20 cellular contexts compared by ENCODE assay signal in the genomic region with DNA sequence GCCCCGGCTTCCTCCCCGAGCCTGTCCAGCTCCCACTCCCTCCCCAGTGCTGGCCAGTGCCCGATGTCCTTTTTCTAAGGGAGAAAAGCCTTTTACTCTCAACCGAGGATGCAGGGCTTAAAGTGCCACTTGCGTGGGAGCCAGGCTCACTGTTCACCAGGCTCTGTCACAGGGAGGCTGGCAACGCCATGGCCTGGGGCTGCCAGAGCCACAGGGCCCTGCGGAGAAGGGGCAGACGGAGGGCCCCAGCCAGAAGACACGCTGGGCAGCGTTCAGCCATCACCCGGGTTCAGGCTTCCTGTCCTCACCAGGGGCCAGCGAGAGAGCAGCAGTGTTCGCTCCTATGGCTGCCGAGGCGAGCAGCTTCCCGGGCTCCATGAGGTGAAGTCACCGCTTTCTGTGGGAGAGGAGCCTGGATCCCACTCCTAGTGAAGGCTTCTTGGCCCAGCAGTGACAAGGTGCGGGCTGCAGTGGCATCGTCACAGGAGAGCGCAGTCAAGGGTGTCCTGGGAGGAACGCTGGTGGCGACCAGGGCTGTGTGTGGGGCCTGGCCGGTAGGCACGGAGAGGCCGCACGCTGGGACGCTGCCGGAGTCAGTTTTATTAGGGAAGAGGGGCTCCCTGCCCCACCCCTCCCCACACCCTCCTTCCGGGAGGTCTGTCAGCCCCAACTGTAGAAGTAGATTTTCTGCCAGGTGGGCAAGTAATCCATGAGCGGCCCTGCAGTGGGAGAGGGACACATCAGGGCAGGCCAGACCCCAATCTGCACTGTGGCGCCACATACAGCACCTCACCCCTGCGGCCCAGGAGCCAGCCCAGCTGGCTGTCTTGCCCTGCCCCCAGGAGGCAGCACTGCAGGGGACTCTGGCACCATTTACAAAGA. TPM values are rescaled to one million over a fixed set of nuclear protein-coding genes. Genes with fewer than 3 reads are reported as not detected.
DNase-seq lines count a peak whose midpoint lies in the region; ATAC-seq, FAIRE-seq and TF ChIP-seq lines count a peak whose summit lies in the region.
"Had no signal": no experiment of that assay in that cellular context is flagged by ENCODE, and none has a peak within 500 bp of the region (broad histone marks: within the 10 kb centered on the region; RNA-seq: fewer than 3 reads in every experiment).

No MANE protein-coding gene starts in this region.

- no peak for TF ChIP-seq CTCF in RWPE1 (conservative IDR thresholded peaks at IDR 0.05; ENCODE audit: low read depth)
- TF ChIP-seq CTCF in K562 (IDR thresholded peaks at IDR 0.05 in 2 of 3, conservative IDR thresholded peaks at IDR 0.05 in 1 of 3; ENCODE audit: insufficient read depth in 2 of 3, low read depth in 1 of 3, low read length in 3 of 3): no peak
- TF ChIP-seq CTCF in SK-N-SH (IDR thresholded peaks at IDR 0.05): no peak
- no peak for TF ChIP-seq CTCF in H9 (conservative IDR thresholded peaks at IDR 0.05)

- H2AK5ac ChIP-seq in neuronal stem cell (ENCODE audit: low read depth, low read length) (no peak overlapping the region), H9 (ENCODE audit: insufficient read length, low read length) (no peak overlapping the region)

- H2BK20ac ChIP-seq in H9 (ENCODE audit: low read depth, low read length, poor library complexity, severe bottlenecking): no peak overlapping the region

- H4K20me1 ChIP-seq in K562 (replicated peaks; ENCODE audit: control insufficient read depth, insufficient read depth, low read length) (0 out of 2 replicates have a peak, but pooled peaks cover 3% of the 10 kb centered on the region), SK-N-SH (ENCODE audit: insufficient read depth) (no peaks in the 10 kb centered on the region), H9 (ENCODE audit: control insufficient read depth, insufficient read depth, insufficient read length) (no peaks in the 10 kb centered on the region)

- peaks cover 6% of the 10 kb centered on the region for H3K79me1 ChIP-seq in neuronal stem cell (ENCODE audit: low read depth, low read length)
- no peaks in the 10 kb centered on the region for H3K79me1 ChIP-seq in H9 (ENCODE audit: insufficient read depth, low read depth, low read length, poor library complexity, severe bottlenecking)

- POLR2A ChIA-PET in RWPE1 (lab: Yijun Ruan, JAX; ENCODE audit: low non-redundant PET) (interaction anchor here (1.6 kb wide), 1 partner anchor 8 kb away, joined by 5 read pairs; a partner anchor contains a TSS), K562 (lab: Yijun Ruan, JAX) (interaction anchor here (0.5 to 1.3 kb wide), 6 partner anchors 8 to 708 kb away, joined by 3 to 6 read pairs (median 4); a partner anchor contains a TSS), SK-N-SH (lab: Yijun Ruan, JAX) (interaction anchor here (1.0 to 3.2 kb wide), 2 partner anchors 8 to 97 kb away, joined by 3 to 15 read pairs; a partner anchor contains a TSS)

- H2AFZ ChIP-seq in K562 (ENCODE audit: low read depth, low read length) (no peak overlapping the region), neuronal stem cell (ENCODE audit: low read length) (no peak overlapping the region), SK-N-SH (ENCODE audit: low read depth) (no peak overlapping the region), H9 (ENCODE audit: low read length) (no peak overlapping the region)
- H2AFZ ChIP-seq: GM23338 had no signal

- peaks cover 2 to 4% of the 10 kb centered on the region in 2 experiments; a peak in 2 of 4 replicates for H3K4me1 Mint-ChIP-seq in H9
- H3K4me1 Mint-ChIP-seq: GM23338 had no signal

- H3K4me1 ChIP-seq in K562 (replicated peaks in 1 of 2; ENCODE audit: control insufficient read depth in 2 of 2, insufficient read depth in 2 of 2, low read length in 2 of 2): peaks cover under 1 to 43% of the 10 kb centered on the region in 2 experiments; a peak in 4 of 5 replicates
- H3K4me1 ChIP-seq in neuronal stem cell (ENCODE audit: control insufficient read depth in 2 of 2, insufficient read depth in 1 of 2, low read depth in 1 of 2, low read length in 2 of 2): peaks cover 0 to 3% of the 10 kb centered on the region in 2 donors
- H3K4me1 ChIP-seq in SK-N-SH (ENCODE audit: control insufficient read depth in 1 of 2, insufficient read depth in 2 of 2, low read depth in 1 of 2, low read length in 1 of 2): peaks cover 0 to 9% of the 10 kb centered on the region in 2 experiments; a peak in 1 of 4 replicates
- H3K4me1 ChIP-seq in H9 (ENCODE audit: insufficient read depth, low read length): no peaks in the 10 kb centered on the region
- H3K4me1 ChIP-seq: HAP-1 had no signal

- H3K27ac ChIP-seq in RWPE1 (peak overlapping the region; percentile 20), K562 (ENCODE audit: extremely low read depth, low read depth, low read length) (no peak overlapping the region), neuronal stem cell (replicated peaks; ENCODE audit: low read length) (no peak overlapping the region), SK-N-SH (ENCODE audit: low read depth in 2 of 2, low read length in 1 of 2) (no peak overlapping the region), H9 (ENCODE audit: insufficient read length, low read depth, low read length) (no peak overlapping the region)

- no peak overlapping the region for H4K5ac ChIP-seq in H9 (ENCODE audit: insufficient read length, low read depth, low read length)

- no peak overlapping the region for H3K56ac ChIP-seq in H9 (ENCODE audit: insufficient read length, low read depth, low read length)

- H2BK120ac ChIP-seq in neuronal stem cell (ENCODE audit: low read depth, low read length) (no peak overlapping the region), H9 (ENCODE audit: low read depth, low read length, poor library complexity, severe bottlenecking) (no peak overlapping the region)

- H3K9ac ChIP-seq in K562 (ENCODE audit: insufficient read depth in 1 of 2, low read depth in 2 of 2, low read length in 2 of 2) (0 out of 4 replicates have a peak overlapping the region, but pooled peaks of 1 of the 2 experiments have one; percentile 11), neuronal stem cell (ENCODE audit: low read depth, low read length, poor library complexity) (no peak overlapping the region), SK-N-SH (no peak overlapping the region), H9 (ENCODE audit: extremely low read depth, insufficient read length, low read length) (no peak overlapping the region)

- 81% methylated on average over 31 of the region's 32 CpGs for WGBS in K562 (ENCODE audit: insufficient coverage, low coverage, missing lambda C conversion rate)
- no CpG with 5 or more reads among the region's 32 CpGs for WGBS in neuronal stem cell (ENCODE audit: extremely low coverage in 2 of 2, insufficient read length in 2 of 2, insufficient replicate concordance in 1 of 2), 2 donors
- 82% methylated on average over 19 of the region's 32 CpGs for WGBS in SK-N-SH (ENCODE audit: low lambda C conversion rate)
- WGBS in H9 (ENCODE audit: extremely low coverage, insufficient read length, low lambda C conversion rate): no CpG with 5 or more reads among the region's 32 CpGs

- no peaks in the 10 kb centered on the region for H3K27me3 ChIP-seq in K562 (ENCODE audit: control insufficient read depth in 2 of 2, insufficient read depth in 2 of 2, low read length in 2 of 2)
- H3K27me3 ChIP-seq in neuronal stem cell (ENCODE audit: control insufficient read depth in 3 of 3, insufficient read depth in 3 of 3, low read depth in 1 of 3, low read length in 3 of 3): no peaks in the 10 kb centered on the region
- H3K27me3 ChIP-seq in SK-N-SH (ENCODE audit: insufficient read depth): no peaks in the 10 kb centered on the region
- H3K27me3 ChIP-seq in H9 (ENCODE audit: insufficient read depth, low read length): no peaks in the 10 kb centered on the region

- no peak overlapping the region for H3T11ph ChIP-seq in H9 (ENCODE audit: low read length)

- peak overlapping the region; percentile 53 for H2BK5ac ChIP-seq in neuronal stem cell (ENCODE audit: low read length)
- no peak overlapping the region for H2BK5ac ChIP-seq in H9 (ENCODE audit: insufficient read length, low read length)

- CTCF ChIA-PET in RWPE1 (lab: Yijun Ruan, JAX): no interaction called here
- CTCF ChIA-PET in K562 (lab: Yijun Ruan, JAX; ENCODE audit: low intra/inter-chr PET ratio): no interaction called here
- CTCF ChIA-PET in SK-N-SH (lab: Yijun Ruan, JAX): interaction anchor here (1.0 to 1.8 kb wide), 2 partner anchors 37 to 97 kb away, joined by 3 to 8 read pairs; no protein-coding TSS in a partner anchor

- TF ChIP-seq RAD21 in K562 (CRISPR knock-in tag; conservative IDR thresholded peaks at IDR 0.05 in 1 of 2, IDR thresholded peaks at IDR 0.05 in 1 of 2) (no peak), SK-N-SH (IDR thresholded peaks at IDR 0.05; ENCODE audit: low read length) (no peak)

- H4K91ac ChIP-seq in neuronal stem cell (ENCODE audit: low read depth, low read length, poor library complexity) (no peak overlapping the region), H9 (ENCODE audit: insufficient read length, low read depth, low read length) (no peak overlapping the region)

- TF ChIP-seq POLR2A in K562 (conservative IDR thresholded peaks at IDR 0.05): no peak

- no peaks in the 10 kb centered on the region for H3K27me3 Mint-ChIP-seq in H9 (ENCODE audit: low read depth)
- H3K27me3 Mint-ChIP-seq: CD4-positive, alpha-beta memory T cell had no signal

- ATAC-seq in K562: no peak
- ATAC-seq in GM21447 (IDR thresholded peaks at IDR 0.05; ENCODE audit: unreplicated experiment): no peak
- ATAC-seq: GM12878, GM23338 had no signal

- H3K4me3 Mint-ChIP-seq in H9: no peak overlapping the region
- H3K4me3 Mint-ChIP-seq: CD4-positive, alpha-beta memory T cell; GM23338; HFFc6 had no signal

- H3K79me2 ChIP-seq in K562 (ENCODE audit: control insufficient read depth, insufficient read depth, low read length) (no peaks in the 10 kb centered on the region), SK-N-SH (ENCODE audit: insufficient read depth) (no peaks in the 10 kb centered on the region), H9 (ENCODE audit: insufficient read depth, low read length) (no peaks in the 10 kb centered on the region)

- H3K4ac ChIP-seq in neuronal stem cell (ENCODE audit: low read length) (no peak overlapping the region), H9 (ENCODE audit: low read depth, low read length) (no peak overlapping the region)

- H3K18ac ChIP-seq in neuronal stem cell (ENCODE audit: low read length): no peak overlapping the region
- no peak overlapping the region for H3K18ac ChIP-seq in H9 (ENCODE audit: insufficient read length, low read depth, low read length)

- no peaks in the 10 kb centered on the region for H3F3A ChIP-seq in SK-N-SH (replicated peaks; ENCODE audit: insufficient read depth)

- H3K9me1 ChIP-seq in K562 (ENCODE audit: control insufficient read depth, insufficient read depth, low read length): peaks cover 6% of the 10 kb centered on the region

- H3K14ac ChIP-seq in neuronal stem cell (ENCODE audit: low read length): no peak overlapping the region
- H3K14ac ChIP-seq in H9 (ENCODE audit: insufficient read depth, low read length): no peak overlapping the region

- TF ChIP-seq EP300 in K562 (IDR thresholded peaks at IDR 0.05; ENCODE audit: low read length): no peak
- no peak for TF ChIP-seq EP300 in SK-N-SH (IDR thresholded peaks at IDR 0.05; ENCODE audit: borderline replicate concordance in 1 of 2, low read depth in 1 of 2, low read length in 1 of 2)

- BruUV-seq in K562 (replicated peaks; lab: Mats Ljungman, UMichigan): no TSS peak

- in situ Hi-C loops in K562 (cut with MboI): no loop called here

- intact Hi-C loops in K562 (cut with micrococcal nuclease): no loop called here

- H3K4me3 ChIP-seq in K562 (no peak overlapping the region), neuronal stem cell (ENCODE audit: low read length in 2 of 2) (no peak overlapping the region), SK-N-SH (ENCODE audit: low read depth in 2 of 2, low read length in 1 of 2) (no peak overlapping the region)
- H3K4me3 ChIP-seq: GM12878, GM23338, HAP-1 had no signal

- peaks cover 9 to 27% (median 25%) of the 10 kb centered on the region in 3 experiments for H3K36me3 Mint-ChIP-seq in H9 (ENCODE audit: insufficient read depth in 1 of 3, low read depth in 3 of 3)

- FAIRE-seq in K562 (lab: Jason Lieb, UNC): no peak
- FAIRE-seq: GM12878, GM19239 had no signal

- H3K9me2 ChIP-seq in SK-N-SH: no peaks in the 10 kb centered on the region

- H3K4me2 ChIP-seq in K562 (ENCODE audit: insufficient read depth, low read length) (no peak overlapping the region), neuronal stem cell (ENCODE audit: insufficient read depth, low read length, poor library complexity, severe bottlenecking) (no peak overlapping the region), SK-N-SH (no peak overlapping the region), H9 (ENCODE audit: insufficient read depth, insufficient read length, low read length) (no peak overlapping the region)
- H3K4me2 ChIP-seq: GM23338 had no signal

- H3K36me3 ChIP-seq in K562 (ENCODE audit: control insufficient read depth, insufficient read depth, low read length) (peaks cover 35% of the 10 kb centered on the region; the same call in 1 of the 3 replicates), neuronal stem cell (replicated peaks in 1 of 2; ENCODE audit: control insufficient read depth in 2 of 2, insufficient read depth in 2 of 2, low read length in 2 of 2) (peaks cover 18 to 49% of the 10 kb centered on the region in 2 donors), SK-N-SH (replicated peaks in 1 of 2; ENCODE audit: control insufficient read depth in 1 of 2, insufficient read depth in 2 of 2, low read length in 1 of 2) (peaks cover 0 to 36% of the 10 kb centered on the region in 2 experiments)

- H3K23me2 ChIP-seq in H9 (ENCODE audit: insufficient read length, low read depth, low read length, poor library complexity, severe bottlenecking): no peaks in the 10 kb centered on the region

- H2BK15ac ChIP-seq in neuronal stem cell (ENCODE audit: low read length) (no peak overlapping the region), H9 (ENCODE audit: low read depth, low read length) (no peak overlapping the region)

- no peak for DNase-seq in RWPE1 (ENCODE audit: low spot score)
- DNase-seq in K562 (ENCODE audit: extremely low read depth in 1 of 4, low spot score in 3 of 4): no peak
- peak; percentile 68 for DNase-seq in cerebellum (ENCODE audit: low spot score)
- no peak for DNase-seq in neuronal stem cell (ENCODE audit: low spot score)
- no peak for DNase-seq in SK-N-SH
- no peak for DNase-seq in retina
- DNase-seq in H9: no peak
- DNase-seq: CD4-positive, alpha-beta memory T cell; COR-L47; DMS153; DND-41; GDM1; HFFc6 had no signal

- H3K23ac ChIP-seq in neuronal stem cell (ENCODE audit: low read depth, low read length, poor library complexity) (peak overlapping the region; percentile 20), H9 (ENCODE audit: insufficient read length, low read depth, low read length) (no peak overlapping the region)

- H3K9me3 Mint-ChIP-seq in H9: no peaks in the 10 kb centered on the region
- H3K9me3 Mint-ChIP-seq: CD4-positive, alpha-beta memory T cell; GM23338; HFFc6 had no signal

- H3K9me3 ChIP-seq in K562 (replicated peaks; ENCODE audit: control insufficient read depth, insufficient read depth, low read depth, low read length): no peaks in the 10 kb centered on the region
- no peaks in the 10 kb centered on the region for H3K9me3 ChIP-seq in neuronal stem cell (replicated peaks in 1 of 2; ENCODE audit: control insufficient read depth in 2 of 2, insufficient read depth in 1 of 2, low read depth in 1 of 2, low read length in 2 of 2)
- no peaks in the 10 kb centered on the region for H3K9me3 ChIP-seq in SK-N-SH
- H3K9me3 ChIP-seq in H9 (ENCODE audit: control insufficient read depth, low read depth, low read length): no peaks in the 10 kb centered on the region
- H3K9me3 ChIP-seq: HAP-1 had no signal

- H4K8ac ChIP-seq in neuronal stem cell (ENCODE audit: low read depth, low read length) (no peak overlapping the region), H9 (replicated peaks; ENCODE audit: insufficient read length, low read depth, low read length) (no peak overlapping the region)

- H2BK12ac ChIP-seq in neuronal stem cell (ENCODE audit: low read length): no peak overlapping the region
- no peak overlapping the region for H2BK12ac ChIP-seq in H9 (ENCODE audit: insufficient read length, low read depth, low read length)

- no peak overlapping the region for H3K27ac Mint-ChIP-seq in H9
- H3K27ac Mint-ChIP-seq: GM23338, HFFc6 had no signal

RNA-seq across cellular contexts. Expression of a gene that starts 2.8 kb away (rescaled TPM):
- total RNA-seq in K562 (2011; cell fraction: chromatin; rRNA removed; ENCODE audit: low replicate concordance): 1.1 and 7.5 TPM in 2 replicates
- total RNA-seq in K562 (2011; cell fraction: nucleolus; rRNA removed): 3.9 and 5.7 TPM in 2 replicates
- 3.1 and 4.0 TPM in 2 replicates for total RNA-seq in K562 (2011; cell fraction: nucleoplasm; rRNA removed)
- 1.5 TPM in 1 of 2 replicates, not detected in the other for total RNA-seq in K562 (2014; rRNA removed)
- total RNA-seq in K562 (2014; rRNA removed; fragmentation: Illumina TruSeq; extraction: Trizol): not detected in 2 replicates
- 0.83 and 1.1 TPM in 2 replicates for total RNA-seq in K562 (2015; rRNA removed; fragmentation: Illumina TruSeq; extraction: Trizol)
- 0.76 and 1.1 TPM in 2 replicates for total RNA-seq in K562 (2021)
- 0.28 TPM in 1 of 2 replicates, not detected in the other for polyA plus RNA-seq in K562 (2011; rRNA removed)
- 0.72 and 0.74 TPM in 2 replicates for polyA plus RNA-seq in K562 (2011; cell fraction: cytosol; rRNA removed)
- 1.00 and 1.8 TPM in 2 replicates for polyA plus RNA-seq in K562 (2011; cell fraction: nucleus; rRNA removed)
- polyA plus RNA-seq in K562 (2012): 0.47 and 0.65 TPM in 2 replicates
- polyA plus RNA-seq in K562 (2014; fragmentation: Illumina TruSeq; extraction: Trizol): 0.25 TPM in 1 of 2 replicates, not detected in the other
- polyA plus RNA-seq in K562 (2014; fragmentation: Nextera tagmentation; extraction: Ambion mirVana): not detected
- polyA plus RNA-seq in K562 (2014; rRNA removed): not detected in 2 replicates
- 0.66 TPM in 1 of 2 replicates, not detected in the other for polyA minus RNA-seq in K562 (2011; rRNA and poly(A)+ RNA removed)
- not detected in 2 replicates for polyA minus RNA-seq in K562 (2011; cell fraction: cytosol; rRNA and poly(A)+ RNA removed)
- 4.4 and 5.3 TPM in 2 replicates for polyA minus RNA-seq in K562 (2011; cell fraction: nucleus; rRNA and poly(A)+ RNA removed)
- total RNA-seq in cerebellum: 2.5 TPM
- 0.95 TPM for polyA plus RNA-seq in neuronal stem cell (2013, experiment 1 of 2)
- 0.93 TPM for polyA plus RNA-seq in neuronal stem cell (2013, experiment 2 of 2)
- 0.30 and 0.49 TPM in 2 replicates for polyA plus RNA-seq in SK-N-SH (2012; rRNA removed)
- polyA plus RNA-seq in SK-N-SH (2012; cell fraction: cytosol; rRNA removed): 0.14 TPM in 1 of 2 replicates, not detected in the other
- polyA plus RNA-seq in SK-N-SH (2012; cell fraction: nucleus; rRNA removed): 0.89 and 1.3 TPM in 2 replicates
- total RNA-seq in H9 (2021): 2.1 and 2.2 TPM in 2 replicates
- total RNA-seq: H4 had no signal
- polyA plus RNA-seq: CD4-positive, alpha-beta memory T cell; GM23338 had no signal

RNA-seq across cellular contexts. Expression of a gene that starts 7.8 kb away (rescaled TPM):
- total RNA-seq in K562 (2011; cell fraction: chromatin; rRNA removed; ENCODE audit: low replicate concordance): 11.5 and 39.4 TPM in 2 replicates
- 47.2 and 58.2 TPM in 2 replicates for total RNA-seq in K562 (2011; cell fraction: nucleolus; rRNA removed)
- 22.8 and 24.3 TPM in 2 replicates for total RNA-seq in K562 (2011; cell fraction: nucleoplasm; rRNA removed)
- 43.9 and 48.4 TPM in 2 replicates for total RNA-seq in K562 (2014; rRNA removed)
- 6.0 and 8.9 TPM in 2 replicates for total RNA-seq in K562 (2014; rRNA removed; fragmentation: Illumina TruSeq; extraction: Trizol)
- 16.2 and 22.5 TPM in 2 replicates for total RNA-seq in K562 (2015; rRNA removed; fragmentation: Illumina TruSeq; extraction: Trizol)
- 33.7 and 37.3 TPM in 2 replicates for total RNA-seq in K562 (2021)
- 14.6 and 16.6 TPM in 2 replicates for polyA plus RNA-seq in K562 (2011; rRNA removed)
- polyA plus RNA-seq in K562 (2011; cell fraction: cytosol; rRNA removed): 17.9 and 33.5 TPM in 2 replicates
- 42.7 and 61.1 TPM in 2 replicates for polyA plus RNA-seq in K562 (2011; cell fraction: nucleus; rRNA removed)
- 18.8 and 30.4 TPM in 2 replicates for polyA plus RNA-seq in K562 (2012)
- 7.5 and 20.4 TPM in 2 replicates for polyA plus RNA-seq in K562 (2014; fragmentation: Illumina TruSeq; extraction: Trizol)
- polyA plus RNA-seq in K562 (2014; fragmentation: Nextera tagmentation; extraction: Ambion mirVana): 1 to 10 TPM; 1.5 to 3.9 TPM
- polyA plus RNA-seq in K562 (2014; rRNA removed): 30.8 and 38.3 TPM in 2 replicates
- polyA minus RNA-seq in K562 (2011; rRNA and poly(A)+ RNA removed): 7.6 and 8.4 TPM in 2 replicates
- polyA minus RNA-seq in K562 (2011; cell fraction: cytosol; rRNA and poly(A)+ RNA removed): 15.4 and 23.8 TPM in 2 replicates
- polyA minus RNA-seq in K562 (2011; cell fraction: nucleus; rRNA and poly(A)+ RNA removed): 24.3 and 25.0 TPM in 2 replicates
- total RNA-seq in cerebellum: 18.4 TPM
- polyA plus RNA-seq in neuronal stem cell (2013, experiment 1 of 2): 23.1 TPM
- polyA plus RNA-seq in neuronal stem cell (2013, experiment 2 of 2): 19.6 TPM
- polyA plus RNA-seq in SK-N-SH (2012; rRNA removed): 44.1 and 46.4 TPM in 2 replicates
- 22.0 and 28.1 TPM in 2 replicates for polyA plus RNA-seq in SK-N-SH (2012; cell fraction: cytosol; rRNA removed)
- 92.8 and 94.1 TPM in 2 replicates for polyA plus RNA-seq in SK-N-SH (2012; cell fraction: nucleus; rRNA removed)
- total RNA-seq in H9 (2021): 28.6 and 30.8 TPM in 2 replicates

RNA-seq across cellular contexts. Expression of a gene that starts 12.6 kb away (rescaled TPM):
- total RNA-seq in K562 (2011; cell fraction: chromatin; rRNA removed; ENCODE audit: low replicate concordance): 10.2 and 37.1 TPM in 2 replicates
- total RNA-seq in K562 (2011; cell fraction: nucleolus; rRNA removed): 31.2 and 41.2 TPM in 2 replicates
- total RNA-seq in K562 (2011; cell fraction: nucleoplasm; rRNA removed): 24.0 and 27.8 TPM in 2 replicates
- total RNA-seq in K562 (2014; rRNA removed): 6.6 and 8.7 TPM in 2 replicates
- 1.7 and 2.5 TPM in 2 replicates for total RNA-seq in K562 (2014; rRNA removed; fragmentation: Illumina TruSeq; extraction: Trizol)
- total RNA-seq in K562 (2015; rRNA removed; fragmentation: Illumina TruSeq; extraction: Trizol): 2.6 and 2.7 TPM in 2 replicates
- total RNA-seq in K562 (2021): 12.6 and 14.1 TPM in 2 replicates
- polyA plus RNA-seq in K562 (2011; rRNA removed): 7.2 and 12.7 TPM in 2 replicates
- polyA plus RNA-seq in K562 (2011; cell fraction: cytosol; rRNA removed): 14.0 and 25.6 TPM in 2 replicates
- 41.1 and 66.6 TPM in 2 replicates for polyA plus RNA-seq in K562 (2011; cell fraction: nucleus; rRNA removed)
- 6.0 and 6.7 TPM in 2 replicates for polyA plus RNA-seq in K562 (2012)
- polyA plus RNA-seq in K562 (2014; fragmentation: Illumina TruSeq; extraction: Trizol): 8.9 and 16.3 TPM in 2 replicates
- under 1 TPM; 0.56 to 0.80 TPM for polyA plus RNA-seq in K562 (2014; fragmentation: Nextera tagmentation; extraction: Ambion mirVana)
- polyA plus RNA-seq in K562 (2014; rRNA removed): 12.4 and 15.8 TPM in 2 replicates
- polyA minus RNA-seq in K562 (2011; rRNA and poly(A)+ RNA removed): 2.7 and 3.1 TPM in 2 replicates
- polyA minus RNA-seq in K562 (2011; cell fraction: cytosol; rRNA and poly(A)+ RNA removed): 4.4 and 4.6 TPM in 2 replicates
- 7.1 and 8.6 TPM in 2 replicates for polyA minus RNA-seq in K562 (2011; cell fraction: nucleus; rRNA and poly(A)+ RNA removed)
- not detected for total RNA-seq in cerebellum
- 16.5 TPM for polyA plus RNA-seq in neuronal stem cell (2013, experiment 1 of 2)
- polyA plus RNA-seq in neuronal stem cell (2013, experiment 2 of 2): 15.7 TPM
- 1.4 and 2.4 TPM in 2 replicates for polyA plus RNA-seq in SK-N-SH (2012; rRNA removed)
- polyA plus RNA-seq in SK-N-SH (2012; cell fraction: cytosol; rRNA removed): 0.94 and 1.6 TPM in 2 replicates
- 4.6 and 6.3 TPM in 2 replicates for polyA plus RNA-seq in SK-N-SH (2012; cell fraction: nucleus; rRNA removed)
- total RNA-seq in H9 (2021): 95.6 and 108 TPM in 2 replicates
- total RNA-seq: A172, H4, HFFc6 had no signal

RNA-seq across cellular contexts. Expression of a gene that starts 24.4 kb away (rescaled TPM):
- 1.4 and 6.4 TPM in 2 replicates for total RNA-seq in K562 (2011; cell fraction: chromatin; rRNA removed; ENCODE audit: low replicate concordance)
- total RNA-seq in K562 (2011; cell fraction: nucleolus; rRNA removed): 4.3 and 4.5 TPM in 2 replicates
- total RNA-seq in K562 (2011; cell fraction: nucleoplasm; rRNA removed): 2.4 and 2.6 TPM in 2 replicates
- total RNA-seq in K562 (2014; rRNA removed) (5.4 and 8.0 TPM in 2 replicates), K562 (2014; rRNA removed; fragmentation: Illumina TruSeq; extraction: Trizol) (0.89 and 1.5 TPM in 2 replicates), K562 (2015; rRNA removed; fragmentation: Illumina TruSeq; extraction: Trizol) (2.1 and 2.3 TPM in 2 replicates), K562 (2021) (6.6 and 6.9 TPM in 2 replicates), cerebellum (48.7 TPM), H9 (2021) (30.1 and 30.2 TPM in 2 replicates)
- polyA plus RNA-seq in K562 (2011; rRNA removed) (2.5 and 3.9 TPM in 2 replicates), K562 (2014; fragmentation: Illumina TruSeq; extraction: Trizol) (2.9 and 4.0 TPM in 2 replicates), K562 (2014; fragmentation: Nextera tagmentation; extraction: Ambion mirVana) (under 1 TPM; 0.13 to 0.14 TPM), K562 (2014; rRNA removed) (4.3 and 4.9 TPM in 2 replicates), SK-N-SH (2012; rRNA removed) (11.0 and 12.5 TPM in 2 replicates)
- polyA plus RNA-seq in K562 (2011; cell fraction: cytosol; rRNA removed): 4.4 and 9.8 TPM in 2 replicates
- polyA plus RNA-seq in K562 (2011; cell fraction: nucleus; rRNA removed): 7.2 and 11.0 TPM in 2 replicates
- polyA plus RNA-seq in K562 (2012): 3.3 and 3.7 TPM in 2 replicates
- 1.6 and 1.7 TPM in 2 replicates for polyA minus RNA-seq in K562 (2011; rRNA and poly(A)+ RNA removed)
- 4.6 and 9.6 TPM in 2 replicates for polyA minus RNA-seq in K562 (2011; cell fraction: cytosol; rRNA and poly(A)+ RNA removed)
- 1.5 and 1.7 TPM in 2 replicates for polyA minus RNA-seq in K562 (2011; cell fraction: nucleus; rRNA and poly(A)+ RNA removed)
- polyA plus RNA-seq in neuronal stem cell (2013, experiment 1 of 2): 13.4 TPM
- polyA plus RNA-seq in neuronal stem cell (2013, experiment 2 of 2): 11.6 TPM
- 6.0 and 9.8 TPM in 2 replicates for polyA plus RNA-seq in SK-N-SH (2012; cell fraction: cytosol; rRNA removed)
- 21.1 and 22.5 TPM in 2 replicates for polyA plus RNA-seq in SK-N-SH (2012; cell fraction: nucleus; rRNA removed)
